ENCODE assay signal across 18 cellular contexts in the genomic region with DNA sequence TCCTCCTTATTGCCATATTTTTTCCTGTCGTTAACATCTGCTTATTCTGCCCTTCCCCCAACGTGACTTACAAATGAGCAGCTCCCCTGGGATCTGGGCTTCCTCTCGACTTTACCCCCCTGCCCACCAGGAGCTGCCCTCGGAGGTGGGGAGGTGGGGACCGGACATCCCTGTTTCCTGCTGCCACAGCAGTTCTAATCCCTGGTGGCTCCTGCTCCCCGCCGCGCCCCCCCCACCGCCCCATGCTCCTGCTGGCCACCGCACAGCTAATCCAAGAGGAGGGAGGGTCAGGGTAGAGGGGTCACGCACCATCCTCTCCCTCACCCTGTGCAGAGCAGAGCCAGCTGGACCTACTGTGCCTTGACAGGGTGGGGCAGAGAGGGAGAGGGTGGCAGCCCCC. TPM values are rescaled to one million over a fixed set of nuclear protein-coding genes. Genes with fewer than 3 reads are reported as not detected.
A peak's percentile ranks its signal among the peaks of the same experiment; 100 is the strongest.
DNase-seq lines count a peak whose midpoint lies in the region; ATAC-seq, FAIRE-seq and TF ChIP-seq lines count a peak whose summit lies in the region.
"Had no signal": no experiment of that assay in that cellular context is flagged by ENCODE, and none has a peak within 500 bp of the region (broad histone marks: within the 10 kb centered on the region; RNA-seq: fewer than 3 reads in every experiment).

No MANE protein-coding gene starts in this region.

- H4K20me1 ChIP-seq in osteoblast (ENCODE audit: insufficient read depth, low read length), result no peaks in the 10 kb centered on the region

- TF ChIP-seq CTCF in left ventricle myocardium inferior (IDR thresholded peaks at IDR 0.05; ENCODE audit: borderline replicate concordance), result no peak
- TF ChIP-seq CTCF in dorsolateral prefrontal cortex (IDR thresholded peaks at IDR 0.05 in 54 of 56, conservative IDR thresholded peaks at IDR 0.05 in 2 of 56; ENCODE audit: low read depth in 1 of 56, partially characterized antibody in 56 of 56), result no peak
- TF ChIP-seq CTCF in osteoblast (IDR thresholded peaks at IDR 0.05; ENCODE audit: extremely low read depth, low read depth, low read length), result no peak
- TF ChIP-seq CTCF in uterus (IDR thresholded peaks at IDR 0.05), result no peak

- H3K27ac ChIP-seq in left ventricle myocardium inferior (replicated peaks), result peak overlapping the region; percentile 92
- peak overlapping the region in 46 of 59 donors; percentile 3 to 80 (median 56) for H3K27ac ChIP-seq in dorsolateral prefrontal cortex
- H3K27ac ChIP-seq in osteoblast (ENCODE audit: low read depth, low read length), result no peak overlapping the region
- peak overlapping the region; percentile 32 to 52 for H3K27ac ChIP-seq in uterus

- peaks cover 73% of the 10 kb centered on the region for H3K4me1 ChIP-seq in left ventricle myocardium inferior
- H3K4me1 ChIP-seq in osteoblast (ENCODE audit: insufficient read depth, low read length), result peaks cover 12% of the 10 kb centered on the region
- peaks cover 0 to 8% of the 10 kb centered on the region in 2 donors for H3K4me1 ChIP-seq in uterus

- no peak for FAIRE-seq in GM12892 (lab: Jason Lieb, UNC)
- FAIRE-seq: astrocyte, islet of Langerhans had no signal

- DNase-seq in left ventricle myocardium inferior (peak; percentile 49), Right ventricle myocardium inferior (ENCODE audit: missing footprints) (no peak), dorsolateral prefrontal cortex (no peak), osteoblast (ENCODE audit: insufficient read length, low spot score, missing footprints) (peak; percentile 47), uterus (peak in 1 of 2 donors; percentile 34), NOMO-1 (lab: John Stamatoyannopoulos, UW; ENCODE audit: unreplicated experiment in 2 of 2) (no peak), GM12892 (ENCODE audit: insufficient read length) (no peak), DMS153 (lab: John Stamatoyannopoulos, UW) (no peak)
- DNase-seq: activated CD4-positive, alpha-beta T cell treated with anti-CD3 and anti-CD28 coated beads for 1 hour; activated CD8-positive, alpha-beta memory T cell treated with anti-CD3 and anti-CD28 coated beads, Interleukin-2, amount 50 U/mL, for 48 hours; CD8-positive, alpha-beta memory T cell; KBM-7; midbrain; NCI-H1092 treated with DMSO at 0.1 percent for 48 hours; SHP77 treated with DMSO at 0.1 percent for 48 hours; T-helper 2 cell had no signal

- H3K4me2 ChIP-seq in osteoblast (ENCODE audit: insufficient read depth, low read length), result no peak overlapping the region

- TF ChIP-seq POLR2A in uterus (IDR thresholded peaks at IDR 0.05), result no peak
- TF ChIP-seq POLR2A in GM12892 (IDR thresholded peaks at IDR 0.05; ENCODE audit: low read depth, low read length), result no peak

- no peak overlapping the region for H2AFZ ChIP-seq in osteoblast (ENCODE audit: low read length)

- H3K4me3 ChIP-seq in left ventricle myocardium inferior (peak overlapping the region; percentile 1), dorsolateral prefrontal cortex (no peak overlapping the region), osteoblast (ENCODE audit: insufficient read depth, low read length) (no peak overlapping the region), uterus (no peak overlapping the region)

- no peak for ATAC-seq in Right ventricle myocardium inferior

- H3K79me2 ChIP-seq in osteoblast (ENCODE audit: insufficient read depth, low read length), result no peaks in the 10 kb centered on the region

- H3K9me3 ChIP-seq in left ventricle myocardium inferior (replicated peaks), result no peaks in the 10 kb centered on the region
- no peaks in the 10 kb centered on the region for H3K9me3 ChIP-seq in osteoblast (ENCODE audit: low read depth, low read length)
- no peaks in the 10 kb centered on the region for H3K9me3 ChIP-seq in uterus

- no peaks in the 10 kb centered on the region for H3K27me3 ChIP-seq in left ventricle myocardium inferior (ENCODE audit: low read depth)
- H3K27me3 ChIP-seq in dorsolateral prefrontal cortex, result no peaks in the 10 kb centered on the region
- no peaks in the 10 kb centered on the region for H3K27me3 ChIP-seq in osteoblast (ENCODE audit: insufficient read depth, low read length)
- H3K27me3 ChIP-seq in uterus, result no peaks in the 10 kb centered on the region

- intact Hi-C loops in left ventricle myocardium inferior (cut with micrococcal nuclease), result no loop called here
- intact Hi-C loops in Right ventricle myocardium inferior (cut with DNase I), result loop anchor here (10.0 kb wide), 1 partner anchor 416 kb away; a partner anchor contains a TSS
- intact Hi-C loops in dorsolateral prefrontal cortex (cut with DNase I), result loop anchor here in 1 of 2 donors (10.0 kb wide), 1 partner anchor 96 kb away; a partner anchor contains a TSS
- intact Hi-C loops in uterus (cut with DNase I; ENCODE audit: low total_unique reads), result loop anchor here (2.0 kb wide), 1 partner anchor 94 kb away; no protein-coding TSS in a partner anchor

- peaks cover 70% of the 10 kb centered on the region for H3K36me3 ChIP-seq in left ventricle myocardium inferior
- peaks cover 55% of the 10 kb centered on the region for H3K36me3 ChIP-seq in osteoblast (ENCODE audit: insufficient read depth, low read length)
- no peaks in the 10 kb centered on the region for H3K36me3 ChIP-seq in uterus

RNA-seq across cellular contexts. Expression of a gene that starts 4.4 kb away (rescaled TPM):
- total RNA-seq in left ventricle myocardium inferior (10.5 TPM), Right ventricle myocardium inferior (13.5 TPM), dorsolateral prefrontal cortex (10 to 100 TPM in 118 of 120 experiments, 1 to 10 TPM in 2; 8.6 to 41.4 (median 19.7) TPM), osteoblast (9.4 and 13.8 TPM in 2 replicates), uterus (100 to 1,000 TPM in 1 of 4 donors, 10 to 100 TPM in 3; 12.9 to 364 (median 36.7) TPM)
- 7.4 TPM for polyA plus RNA-seq in GM12892 (2012; ENCODE audit: missing spikeins)

RNA-seq across cellular contexts. Expression of a gene that starts 43.0 kb away (rescaled TPM):
- total RNA-seq in left ventricle myocardium inferior, result 34.3 TPM
- 33.0 TPM for total RNA-seq in Right ventricle myocardium inferior
- total RNA-seq in dorsolateral prefrontal cortex, result 100 to 1,000 TPM in 2 of 120 experiments, 10 to 100 TPM in 118; 56.8 to 103 (median 74.9) TPM
- total RNA-seq in osteoblast, result 42.4 and 42.7 TPM in 2 replicates
- 10 to 100 TPM; 35.9 to 70.1 (median 61.3) TPM for total RNA-seq in uterus
- 40.9 TPM for polyA plus RNA-seq in GM12892 (2012; ENCODE audit: missing spikeins)

Comparison
In these comparisons a context has a peak if more than half of its experiments do, and no peak if none do; other contexts are left out.
1. DNase-seq: peak in left ventricle myocardium inferior (single experiment) and osteoblast (single experiment); none in Right ventricle myocardium inferior (single experiment), dorsolateral prefrontal cortex (0 of 10), NOMO-1 (0 of 2), GM12892 (single experiment) and DMS153 (single experiment).